Comparison of ENCODE assay signal across 2 cellular contexts in genomic region chr4:106256190-106256589, GRCh38.
A peak's percentile ranks its signal among the peaks of the same experiment; 100 is the strongest.
TF ChIP-seq lines count a peak whose summit lies in the region.

No MANE protein-coding gene starts in this region.

TF ChIP-seq in IMR-90, 13 proteins besides CTCF, POLR2A, EP300 and RAD21:
- TF ChIP-seq FOS (IDR thresholded peaks at IDR 0.05; ENCODE audit: low read depth, low read length) (no peak), SMC3 (IDR thresholded peaks at IDR 0.05; ENCODE audit: low read depth, low read length) (no peak), CEBPB (IDR thresholded peaks at IDR 0.05; ENCODE audit: low read depth, low read length) (no peak), BHLHE40 (IDR thresholded peaks at IDR 0.05; ENCODE audit: low read depth, low read length) (no peak), CHD1 (IDR thresholded peaks at IDR 0.05; ENCODE audit: low read depth, low read length) (no peak), MAFK (IDR thresholded peaks at IDR 0.05; ENCODE audit: low read depth, low read length) (no peak), MAZ (IDR thresholded peaks at IDR 0.05; ENCODE audit: borderline replicate concordance, low read depth, low read length) (no peak), RFX5 (IDR thresholded peaks at IDR 0.05; ENCODE audit: low read depth, low read length) (no peak), RCOR1 (IDR thresholded peaks at IDR 0.05; ENCODE audit: insufficient replicate concordance, low read length) (no peak), MXI1 (IDR thresholded peaks at IDR 0.05; ENCODE audit: borderline replicate concordance, low read depth, low read length) (no peak), NFE2L2 (IDR thresholded peaks at IDR 0.05; ENCODE audit: low read depth, low read length) (no peak)
- TF ChIP-seq, protein P1, sequence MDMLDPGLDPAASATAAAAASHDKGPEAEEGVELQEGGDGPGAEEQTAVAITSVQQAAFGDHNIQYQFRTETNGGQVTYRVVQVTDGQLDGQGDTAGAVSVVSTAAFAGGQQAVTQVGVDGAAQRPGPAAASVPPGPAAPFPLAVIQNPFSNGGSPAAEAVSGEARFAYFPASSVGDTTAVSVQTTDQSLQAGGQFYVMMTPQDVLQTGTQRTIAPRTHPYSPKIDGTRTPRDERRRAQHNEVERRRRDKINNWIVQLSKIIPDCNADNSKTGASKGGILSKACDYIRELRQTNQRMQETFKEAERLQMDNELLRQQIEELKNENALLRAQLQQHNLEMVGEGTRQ (IDR thresholded peaks at IDR 0.05; ENCODE audit: low read depth, low read length) = no peak
- TF ChIP-seq, protein P2, sequence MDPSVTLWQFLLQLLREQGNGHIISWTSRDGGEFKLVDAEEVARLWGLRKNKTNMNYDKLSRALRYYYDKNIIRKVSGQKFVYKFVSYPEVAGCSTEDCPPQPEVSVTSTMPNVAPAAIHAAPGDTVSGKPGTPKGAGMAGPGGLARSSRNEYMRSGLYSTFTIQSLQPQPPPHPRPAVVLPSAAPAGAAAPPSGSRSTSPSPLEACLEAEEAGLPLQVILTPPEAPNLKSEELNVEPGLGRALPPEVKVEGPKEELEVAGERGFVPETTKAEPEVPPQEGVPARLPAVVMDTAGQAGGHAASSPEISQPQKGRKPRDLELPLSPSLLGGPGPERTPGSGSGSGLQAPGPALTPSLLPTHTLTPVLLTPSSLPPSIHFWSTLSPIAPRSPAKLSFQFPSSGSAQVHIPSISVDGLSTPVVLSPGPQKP (IDR thresholded peaks at IDR 0.05; ENCODE audit: borderline replicate concordance, low read depth, low read length) = no peak

TF ChIP-seq in HepG2, 621 proteins besides CTCF, POLR2A, EP300 and RAD21:
- no peak for TF ChIP-seq ZNF333 (CRISPR knock-in tag; IDR thresholded peaks at IDR 0.05; ENCODE audit: borderline replicate concordance)
- TF ChIP-seq, protein P3, sequence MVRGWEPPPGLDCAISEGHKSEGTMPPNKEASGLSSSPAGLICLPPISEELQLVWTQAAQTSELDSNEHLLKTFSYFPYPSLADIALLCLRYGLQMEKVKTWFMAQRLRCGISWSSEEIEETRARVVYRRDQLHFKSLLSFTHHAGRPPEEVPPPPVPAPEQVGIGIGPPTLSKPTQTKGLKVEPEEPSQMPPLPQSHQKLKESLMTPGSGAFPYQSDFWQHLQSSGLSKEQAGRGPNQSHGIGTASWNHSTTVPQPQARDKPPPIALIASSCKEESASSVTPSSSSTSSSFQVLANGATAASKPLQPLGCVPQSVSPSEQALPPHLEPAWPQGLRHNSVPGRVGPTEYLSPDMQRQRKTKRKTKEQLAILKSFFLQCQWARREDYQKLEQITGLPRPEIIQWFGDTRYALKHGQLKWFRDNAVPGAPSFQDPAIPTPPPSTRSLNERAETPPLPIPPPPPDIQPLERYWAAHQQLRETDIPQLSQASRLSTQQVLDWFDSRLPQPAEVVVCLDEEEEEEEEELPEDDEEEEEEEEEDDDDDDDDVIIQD (CRISPR knock-in tag; IDR thresholded peaks at IDR 0.05; ENCODE audit: low read depth) = peak; percentile 14; the same call in 1 of the 2 replicates
- peak; percentile 66 for TF ChIP-seq ZNF687 (CRISPR knock-in tag; IDR thresholded peaks at IDR 0.05)
- peak; percentile 37; the same call in 1 of the 2 replicates for TF ChIP-seq ZNF274 (CRISPR knock-in tag; IDR thresholded peaks at IDR 0.05)
- 0 out of 2 replicates have a peak, but pooled peaks have one; percentile 17 for TF ChIP-seq ISL2 (CRISPR knock-in tag; IDR thresholded peaks at IDR 0.05)
- 0 out of 2 replicates have a peak, but pooled peaks have one; percentile 25 for TF ChIP-seq ZNF839 (CRISPR knock-in tag; IDR thresholded peaks at IDR 0.05; ENCODE audit: borderline replicate concordance)
- TF ChIP-seq ZSCAN30 (CRISPR knock-in tag; IDR thresholded peaks at IDR 0.05) = no peak
- TF ChIP-seq PAX8 (CRISPR knock-in tag; IDR thresholded peaks at IDR 0.05; ENCODE audit: borderline replicate concordance) = no peak
- TF ChIP-seq HNRNPL (IDR thresholded peaks at IDR 0.05; ENCODE audit: low read depth, low read length) = peak; percentile 69; the same call in 1 of the 2 replicates
- TF ChIP-seq GATAD2A (CRISPR knock-in tag; IDR thresholded peaks at IDR 0.05) = 0 out of 2 replicates have a peak, but pooled peaks have one; percentile 21
- peak; percentile 29; the same call in 1 of the 2 replicates for TF ChIP-seq GABPB1 (CRISPR knock-in tag; IDR thresholded peaks at IDR 0.05)
- TF ChIP-seq ZKSCAN8 (CRISPR knock-in tag; IDR thresholded peaks at IDR 0.05; ENCODE audit: borderline replicate concordance) = no peak
- TF ChIP-seq TBX2 (CRISPR knock-in tag; IDR thresholded peaks at IDR 0.05; ENCODE audit: borderline replicate concordance) = no peak
- no peak for TF ChIP-seq ZNF724P (CRISPR knock-in tag; IDR thresholded peaks at IDR 0.05; ENCODE audit: borderline replicate concordance)
- TF ChIP-seq SOX6 (IDR thresholded peaks at IDR 0.05) = no peak
- TF ChIP-seq SOX6 (CRISPR knock-in tag; IDR thresholded peaks at IDR 0.05) = 0 out of 2 replicates have a peak, but pooled peaks have one; percentile 1
- TF ChIP-seq, protein P4, sequence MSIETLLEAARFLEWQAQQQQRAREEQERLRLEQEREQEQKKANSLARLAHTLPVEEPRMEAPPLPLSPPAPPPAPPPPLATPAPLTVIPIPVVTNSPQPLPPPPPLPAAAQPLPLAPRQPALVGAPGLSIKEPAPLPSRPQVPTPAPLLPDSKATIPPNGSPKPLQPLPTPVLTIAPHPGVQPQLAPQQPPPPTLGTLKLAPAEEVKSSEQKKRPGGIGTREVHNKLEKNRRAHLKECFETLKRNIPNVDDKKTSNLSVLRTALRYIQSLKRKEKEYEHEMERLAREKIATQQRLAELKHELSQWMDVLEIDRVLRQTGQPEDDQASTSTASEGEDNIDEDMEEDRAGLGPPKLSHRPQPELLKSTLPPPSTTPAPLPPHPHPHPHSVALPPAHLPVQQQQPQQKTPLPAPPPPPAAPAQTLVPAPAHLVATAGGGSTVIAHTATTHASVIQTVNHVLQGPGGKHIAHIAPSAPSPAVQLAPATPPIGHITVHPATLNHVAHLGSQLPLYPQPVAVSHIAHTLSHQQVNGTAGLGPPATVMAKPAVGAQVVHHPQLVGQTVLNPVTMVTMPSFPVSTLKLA (IDR thresholded peaks at IDR 0.05) = no peak
- TF ChIP-seq, protein P5, sequence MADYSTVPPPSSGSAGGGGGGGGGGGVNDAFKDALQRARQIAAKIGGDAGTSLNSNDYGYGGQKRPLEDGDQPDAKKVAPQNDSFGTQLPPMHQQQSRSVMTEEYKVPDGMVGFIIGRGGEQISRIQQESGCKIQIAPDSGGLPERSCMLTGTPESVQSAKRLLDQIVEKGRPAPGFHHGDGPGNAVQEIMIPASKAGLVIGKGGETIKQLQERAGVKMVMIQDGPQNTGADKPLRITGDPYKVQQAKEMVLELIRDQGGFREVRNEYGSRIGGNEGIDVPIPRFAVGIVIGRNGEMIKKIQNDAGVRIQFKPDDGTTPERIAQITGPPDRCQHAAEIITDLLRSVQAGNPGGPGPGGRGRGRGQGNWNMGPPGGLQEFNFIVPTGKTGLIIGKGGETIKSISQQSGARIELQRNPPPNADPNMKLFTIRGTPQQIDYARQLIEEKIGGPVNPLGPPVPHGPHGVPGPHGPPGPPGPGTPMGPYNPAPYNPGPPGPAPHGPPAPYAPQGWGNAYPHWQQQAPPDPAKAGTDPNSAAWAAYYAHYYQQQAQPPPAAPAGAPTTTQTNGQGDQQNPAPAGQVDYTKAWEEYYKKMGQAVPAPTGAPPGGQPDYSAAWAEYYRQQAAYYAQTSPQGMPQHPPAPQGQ (CRISPR knock-in tag; IDR thresholded peaks at IDR 0.05; ENCODE audit: borderline replicate concordance) = 0 out of 2 replicates have a peak, but pooled peaks have one; percentile 42
- TF ChIP-seq, protein P6, sequence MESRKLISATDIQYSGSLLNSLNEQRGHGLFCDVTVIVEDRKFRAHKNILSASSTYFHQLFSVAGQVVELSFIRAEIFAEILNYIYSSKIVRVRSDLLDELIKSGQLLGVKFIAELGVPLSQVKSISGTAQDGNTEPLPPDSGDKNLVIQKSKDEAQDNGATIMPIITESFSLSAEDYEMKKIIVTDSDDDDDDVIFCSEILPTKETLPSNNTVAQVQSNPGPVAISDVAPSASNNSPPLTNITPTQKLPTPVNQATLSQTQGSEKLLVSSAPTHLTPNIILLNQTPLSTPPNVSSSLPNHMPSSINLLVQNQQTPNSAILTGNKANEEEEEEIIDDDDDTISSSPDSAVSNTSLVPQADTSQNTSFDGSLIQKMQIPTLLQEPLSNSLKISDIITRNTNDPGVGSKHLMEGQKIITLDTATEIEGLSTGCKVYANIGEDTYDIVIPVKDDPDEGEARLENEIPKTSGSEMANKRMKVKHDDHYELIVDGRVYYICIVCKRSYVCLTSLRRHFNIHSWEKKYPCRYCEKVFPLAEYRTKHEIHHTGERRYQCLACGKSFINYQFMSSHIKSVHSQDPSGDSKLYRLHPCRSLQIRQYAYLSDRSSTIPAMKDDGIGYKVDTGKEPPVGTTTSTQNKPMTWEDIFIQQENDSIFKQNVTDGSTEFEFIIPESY (CRISPR knock-in tag; IDR thresholded peaks at IDR 0.05) = peak; percentile 90
- TF ChIP-seq ZMYM4 (CRISPR knock-in tag; IDR thresholded peaks at IDR 0.05) = peak; percentile 79
- TF ChIP-seq HOXD1 (CRISPR knock-in tag; IDR thresholded peaks at IDR 0.05) = no peak
- peak; percentile 23; the same call in 1 of the 2 replicates for TF ChIP-seq MTA1 (CRISPR knock-in tag; IDR thresholded peaks at IDR 0.05; ENCODE audit: borderline replicate concordance)
- 0 out of 2 replicates have a peak, but pooled peaks have one; percentile 14 for TF ChIP-seq PHF8 (CRISPR knock-in tag; IDR thresholded peaks at IDR 0.05)
- TF ChIP-seq AGO2 (optimal IDR thresholded peaks at IDR 0.05; ENCODE audit: low read depth, low read length) = peak; percentile 66
- TF ChIP-seq KDM5A (IDR thresholded peaks at IDR 0.05; ENCODE audit: borderline replicate concordance, low read length) = no peak
- peak; percentile 32; the same call in 1 of the 2 replicates for TF ChIP-seq ZBTB38 (CRISPR knock-in tag; IDR thresholded peaks at IDR 0.05)
- peak; percentile 36; the same call in 1 of the 2 replicates for TF ChIP-seq ZNF598 (CRISPR knock-in tag; IDR thresholded peaks at IDR 0.05; ENCODE audit: borderline replicate concordance)
- TF ChIP-seq, protein P7, sequence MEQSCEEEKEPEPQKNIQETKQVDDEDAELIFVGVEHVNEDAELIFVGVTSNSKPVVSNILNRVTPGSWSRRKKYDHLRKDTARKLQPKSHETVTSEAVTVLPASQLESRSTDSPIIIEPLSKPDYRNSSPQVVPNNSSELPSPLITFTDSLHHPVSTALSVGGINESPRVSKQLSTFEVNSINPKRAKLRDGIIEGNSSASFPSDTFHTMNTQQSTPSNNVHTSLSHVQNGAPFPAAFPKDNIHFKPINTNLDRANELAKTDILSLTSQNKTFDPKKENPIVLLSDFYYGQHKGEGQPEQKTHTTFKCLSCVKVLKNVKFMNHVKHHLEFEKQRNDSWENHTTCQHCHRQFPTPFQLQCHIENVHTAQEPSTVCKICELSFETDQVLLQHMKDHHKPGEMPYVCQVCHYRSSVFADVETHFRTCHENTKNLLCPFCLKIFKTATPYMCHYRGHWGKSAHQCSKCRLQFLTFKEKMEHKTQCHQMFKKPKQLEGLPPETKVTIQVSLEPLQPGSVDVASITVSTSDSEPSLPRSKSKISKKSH (CRISPR knock-in tag; IDR thresholded peaks at IDR 0.05; ENCODE audit: borderline replicate concordance) = no peak
- TF ChIP-seq HNF4A (CRISPR knock-in tag; IDR thresholded peaks at IDR 0.05) = peak; percentile 55
- no peak for TF ChIP-seq EZH2 (conservative IDR thresholded peaks at IDR 0.05; ENCODE audit: low read depth, low read length)
- TF ChIP-seq BRD4 (CRISPR knock-in tag; IDR thresholded peaks at IDR 0.05) = peak; percentile 72; the same call in 1 of the 2 replicates
- TF ChIP-seq RAD51 (IDR thresholded peaks at IDR 0.05; ENCODE audit: borderline replicate concordance) = no peak
- peak; percentile 81 for TF ChIP-seq POGZ (CRISPR knock-in tag; IDR thresholded peaks at IDR 0.05)
- TF ChIP-seq ZMYM2 (CRISPR knock-in tag; IDR thresholded peaks at IDR 0.05) = peak; percentile 40; the same call in 1 of the 2 replicates
